9 cellular contexts compared by ENCODE assay signal in genomic region chr12:79932393-79932792, GRCh38. TPM values are rescaled to one million over a fixed set of nuclear protein-coding genes. Genes with fewer than 3 reads are reported as not detected.
DNase-seq lines count a peak whose midpoint lies in the region; ATAC-seq, FAIRE-seq and TF ChIP-seq lines count a peak whose summit lies in the region.
"Had no signal": no experiment of that assay in that cellular context is flagged by ENCODE, and none has a peak within 500 bp of the region (broad histone marks: within the 10 kb centered on the region; RNA-seq: fewer than 3 reads in every experiment).

No MANE protein-coding gene starts in this region.

- H3K4me1 ChIP-seq in keratinocyte (ENCODE audit: control insufficient read depth, extremely low read depth, insufficient read depth, low read length) (peaks cover 21% of the 10 kb centered on the region), transverse colon (peaks cover 10 to 61% (median 30%) of the 10 kb centered on the region in 4 donors)

- H3K27me3 Mint-ChIP-seq in activated naive CD4-positive, alpha-beta T cell treated with anti-CD3 and anti-CD28 coated beads, Interleukin-2, amount 50 U/mL, for 24 hours: no peaks in the 10 kb centered on the region
- no peaks in the 10 kb centered on the region for H3K27me3 Mint-ChIP-seq in activated naive CD8-positive, alpha-beta T cell

- H3K27me3 ChIP-seq in keratinocyte (ENCODE audit: control insufficient read depth, extremely low read depth, insufficient read depth, low read length) (no peaks in the 10 kb centered on the region), transverse colon (no peaks in the 10 kb centered on the region)

- H3K27ac ChIP-seq in keratinocyte (ENCODE audit: control insufficient read depth, insufficient read depth, low read length): no peak overlapping the region
- peak overlapping the region; percentile 96 to 99 (median 97) for H3K27ac ChIP-seq in transverse colon

- no peaks in the 10 kb centered on the region for H3K36me3 Mint-ChIP-seq in activated naive CD4-positive, alpha-beta T cell treated with anti-CD3 and anti-CD28 coated beads, Interleukin-2, amount 50 U/mL, for 24 hours
- peaks cover 26 to 32% of the 10 kb centered on the region in 2 donors for H3K36me3 Mint-ChIP-seq in activated naive CD4-positive, alpha-beta T cell treated with anti-CD3 and anti-CD28 coated beads, Interleukin-2, amount 50 U/mL, for 72 hours
- no peaks in the 10 kb centered on the region for H3K36me3 Mint-ChIP-seq in activated naive CD8-positive, alpha-beta T cell

- H3K36me3 ChIP-seq in keratinocyte (ENCODE audit: control insufficient read depth in 2 of 2, extremely low read depth in 1 of 2, insufficient read depth in 2 of 2, low read length in 2 of 2) (no peaks in the 10 kb centered on the region), transverse colon (no peaks in the 10 kb centered on the region)

- 54% methylated on average over 5 of the region's 5 CpGs for WGBS in transverse colon (ENCODE audit: low coverage in 1 of 2), 2 donors

- H3K79me2 ChIP-seq in keratinocyte (ENCODE audit: control insufficient read depth, insufficient read depth, low read length): peaks cover 90% of the 10 kb centered on the region

- peaks cover 63% of the 10 kb centered on the region for H3K4me1 Mint-ChIP-seq in activated naive CD4-positive, alpha-beta T cell treated with anti-CD3 and anti-CD28 coated beads, Interleukin-2, amount 50 U/mL, for 24 hours
- peaks cover 58% of the 10 kb centered on the region for H3K4me1 Mint-ChIP-seq in activated naive CD8-positive, alpha-beta T cell (ENCODE audit: low read depth)

- TF ChIP-seq EP300 in transverse colon (IDR thresholded peaks at IDR 0.05; ENCODE audit: low read depth): no peak

- no peak for TF ChIP-seq POLR2A in transverse colon (IDR thresholded peaks at IDR 0.05)

- peaks cover 2% of the 10 kb centered on the region for H3K9me1 ChIP-seq in keratinocyte (ENCODE audit: control insufficient read depth, extremely low read depth, insufficient read depth, low read length)

- FAIRE-seq in keratinocyte (lab: Jason Lieb, UNC): no peak

- H3K9me3 ChIP-seq in keratinocyte (ENCODE audit: control insufficient read depth, low read depth, low read length): no peaks in the 10 kb centered on the region
- H3K9me3 ChIP-seq in transverse colon: no peaks in the 10 kb centered on the region

- H3K4me3 Mint-ChIP-seq in activated naive CD4-positive, alpha-beta T cell treated with anti-CD3 and anti-CD28 coated beads, Interleukin-2, amount 50 U/mL, for 24 hours: peak overlapping the region; percentile 92
- H3K4me3 Mint-ChIP-seq in activated naive CD8-positive, alpha-beta T cell: peak overlapping the region; percentile 94

- peaks cover 11% of the 10 kb centered on the region for H4K20me1 ChIP-seq in keratinocyte (ENCODE audit: control insufficient read depth, extremely low read depth, insufficient read depth, low read length)

- TF ChIP-seq CTCF in keratinocyte (optimal IDR thresholded peaks at IDR 0.05 in 1 of 3, IDR thresholded peaks at IDR 0.05 in 1 of 3, conservative IDR thresholded peaks at IDR 0.05 in 1 of 3; ENCODE audit: extremely low read depth in 1 of 3, insufficient read depth in 2 of 3, low read length in 3 of 3) (no peak), transverse colon (IDR thresholded peaks at IDR 0.05) (no peak)

- peak overlapping the region; percentile 64 for H3K27ac Mint-ChIP-seq in activated naive CD4-positive, alpha-beta T cell treated with anti-CD3 and anti-CD28 coated beads, Interleukin-2, amount 50 U/mL, for 24 hours
- H3K27ac Mint-ChIP-seq in activated naive CD4-positive, alpha-beta T cell treated with anti-CD3 and anti-CD28 coated beads, Interleukin-2, amount 50 U/mL, for 72 hours: no peak overlapping the region
- H3K27ac Mint-ChIP-seq in activated naive CD8-positive, alpha-beta T cell: peak overlapping the region; percentile 5

- intact Hi-C loops in transverse colon (cut with DNase I; ENCODE audit: low total_unique reads): loop anchor here (10.0 kb wide), 1 partner anchor 122 kb away; no protein-coding TSS in a partner anchor

- in situ Hi-C loops in transverse colon (cut with MboI; ENCODE audit: low pct_ligation_motif_present in 1 of 4, low pct_unique_long_range_greater_than_20kb in 1 of 4, low sequenced_read_pairs in 3 of 4): no loop called here

- no peak for ATAC-seq in activated naive CD4-positive, alpha-beta T cell treated with anti-CD3 and anti-CD28 coated beads, Interleukin-2, amount 50 U/mL, for 72 hours
- ATAC-seq in HG03521 (IDR thresholded peaks at IDR 0.05; ENCODE audit: unreplicated experiment): no peak

- H2AFZ ChIP-seq in keratinocyte (ENCODE audit: control insufficient read depth, low read length): no peak overlapping the region

- peak overlapping the region; percentile 60 for H3K4me2 ChIP-seq in keratinocyte (ENCODE audit: control insufficient read depth, extremely low read depth, insufficient read depth, low read depth, low read length)

- H3K4me3 ChIP-seq in keratinocyte (ENCODE audit: control insufficient read depth in 2 of 3, extremely low read depth in 1 of 3, insufficient read depth in 2 of 3, low read depth in 1 of 3, low read length in 3 of 3) (peak overlapping the region; percentile 82 to 99 (median 83)), transverse colon (peak overlapping the region in 3 of 4 donors; percentile 76 to 88 (median 86))

- dilution Hi-C loops in keratinocyte (cut with MboI; ENCODE audit: extremely low pct_ligation_motif_present, low sequenced_read_pairs): no loop called here

- no peak for DNase-seq in activated naive CD4-positive, alpha-beta T cell treated with anti-CD3 and anti-CD28 coated beads, Interleukin-2, amount 50 U/mL, for 72 hours (ENCODE audit: low spot score in 2 of 2)
- no peak for DNase-seq in keratinocyte (ENCODE audit: low read depth, low spot score)
- DNase-seq in transverse colon: no peak
- DNase-seq in NCI-H2081 (lab: John Stamatoyannopoulos, UW): no peak
- DNase-seq in NCI-H187 (lab: John Stamatoyannopoulos, UW): no peak
- DNase-seq: stimulated activated CD4-positive, alpha-beta T cell treated with anti-CD3 and anti-CD28 coated beads, Interleukin-15, amount 100 ng/mL, for 24 hours had no signal

- H3K9ac ChIP-seq in keratinocyte (ENCODE audit: control insufficient read depth, extremely low read depth, insufficient read depth, low read length): peak overlapping the region; percentile 13

- H3K9me3 Mint-ChIP-seq in activated naive CD4-positive, alpha-beta T cell treated with anti-CD3 and anti-CD28 coated beads, Interleukin-2, amount 50 U/mL, for 24 hours: no peaks in the 10 kb centered on the region
- no peaks in the 10 kb centered on the region for H3K9me3 Mint-ChIP-seq in activated naive CD4-positive, alpha-beta T cell treated with anti-CD3 and anti-CD28 coated beads, Interleukin-2, amount 50 U/mL, for 72 hours
- no peaks in the 10 kb centered on the region for H3K9me3 Mint-ChIP-seq in activated naive CD8-positive, alpha-beta T cell (ENCODE audit: low read depth)

RNA-seq across cellular contexts. Expression of gene PPP1R12A, which starts 2.5 kb away (rescaled TPM):
- 10 to 100 TPM; 66.6 to 73.7 TPM for total RNA-seq in activated naive CD4-positive, alpha-beta T cell treated with anti-CD3 and anti-CD28 coated beads, Interleukin-2, amount 50 U/mL, for 72 hours
- polyA plus RNA-seq in keratinocyte: 23.8 to 45.2 TPM (median 42.4 TPM) in 3 replicates
- 276 TPM for polyA plus RNA-seq in keratinocyte (2011; ENCODE audit: low read depth)
- 17.5 and 26.7 TPM in 2 replicates for polyA plus RNA-seq in keratinocyte (2011; cell fraction: cytosol; rRNA removed)
- polyA plus RNA-seq in keratinocyte (2011; cell fraction: nucleus; rRNA removed): 39.5 and 59.5 TPM in 2 replicates
- 37.1 and 43.5 TPM in 2 replicates for polyA plus RNA-seq in keratinocyte (2012; ENCODE audit: low replicate concordance)
- 24.4 to 74.1 TPM (median 37.9 TPM) in 3 replicates for polyA minus RNA-seq in keratinocyte
- polyA minus RNA-seq in keratinocyte (2011; cell fraction: cytosol; rRNA and poly(A)+ RNA removed): 35.7 TPM
- 64.7 and 149 TPM in 2 replicates for polyA minus RNA-seq in keratinocyte (2011; cell fraction: nucleus; rRNA and poly(A)+ RNA removed)
- 100 to 1,000 TPM; 100 to 121 (median 113) TPM for total RNA-seq in transverse colon

Comparison
In these comparisons a context has a peak if more than half of its experiments do, and no peak if none do; other contexts are left out.
1. H3K27ac Mint-ChIP-seq: peak in activated naive CD4-positive, alpha-beta T cell treated with anti-CD3 and anti-CD28 coated beads, Interleukin-2, amount 50 U/mL, for 24 hours (single experiment) and activated naive CD8-positive, alpha-beta T cell (single experiment); none in activated naive CD4-positive, alpha-beta T cell treated with anti-CD3 and anti-CD28 coated beads, Interleukin-2, amount 50 U/mL, for 72 hours (0 of 2).